In the genomic region with DNA sequence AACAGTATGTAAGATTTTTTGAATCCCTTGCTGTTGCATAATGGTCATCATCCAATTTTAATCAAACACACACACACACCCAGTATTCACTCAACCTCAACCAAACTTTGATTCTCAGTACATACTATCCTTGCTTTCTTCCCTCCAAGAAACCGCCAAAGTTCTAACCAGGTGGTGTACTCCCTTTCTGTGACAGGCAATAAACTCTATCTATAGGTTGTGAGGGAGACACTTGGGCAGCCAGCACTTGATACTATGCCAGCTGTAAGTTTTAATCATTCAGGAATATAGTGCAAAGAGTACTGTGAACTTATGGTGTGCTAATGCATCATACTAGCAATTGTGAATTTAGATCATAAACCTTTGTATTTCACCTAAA, we compare ENCODE assay signal across 15 cellular contexts.
A peak's percentile ranks its signal among the peaks of the same experiment; 100 is the strongest.
DNase-seq lines count a peak whose midpoint lies in the region; ATAC-seq, FAIRE-seq and TF ChIP-seq lines count a peak whose summit lies in the region.
"Had no signal": no experiment of that assay in that cellular context is flagged by ENCODE, and none has a peak within 500 bp of the region (broad histone marks: within the 10 kb centered on the region; RNA-seq: fewer than 3 reads in every experiment).

No MANE protein-coding gene starts in this region.

- peaks cover 4% of the 10 kb centered on the region for H3K27me3 ChIP-seq in DOHH2 (ENCODE audit: control insufficient read depth, low read length)
- H3K27me3 ChIP-seq in astrocyte (ENCODE audit: insufficient read depth, low read length): no peaks in the 10 kb centered on the region
- H3K27me3 ChIP-seq in heart left ventricle: no peaks in the 10 kb centered on the region
- H3K27me3 ChIP-seq: pancreas had no signal

- H4K20me1 ChIP-seq in DOHH2 (ENCODE audit: control insufficient read depth, insufficient read depth, low read depth, low read length) (no peaks in the 10 kb centered on the region), astrocyte (ENCODE audit: insufficient read depth, low read length) (no peaks in the 10 kb centered on the region)

- no peaks in the 10 kb centered on the region for H3K79me2 ChIP-seq in DOHH2 (ENCODE audit: control insufficient read depth, low read length)
- H3K79me2 ChIP-seq in astrocyte (ENCODE audit: insufficient read depth, low read length): peaks cover 23% of the 10 kb centered on the region

- no peak overlapping the region for H2AFZ ChIP-seq in astrocyte (ENCODE audit: low read depth, low read length)

- peaks cover 19% of the 10 kb centered on the region for H3K4me1 ChIP-seq in DOHH2 (ENCODE audit: control insufficient read depth, low read length)
- peaks cover 2% of the 10 kb centered on the region for H3K4me1 ChIP-seq in astrocyte (ENCODE audit: insufficient read depth, low read length)
- peaks cover 0 to 69% (median 14%) of the 10 kb centered on the region in 12 donors for H3K4me1 ChIP-seq in heart left ventricle

- no peak overlapping the region for H3K9ac ChIP-seq in astrocyte (ENCODE audit: low read length)

- peaks cover 3% of the 10 kb centered on the region for H3K9me3 Mint-ChIP-seq in astrocyte (ENCODE audit: unreplicated experiment)
- H3K9me3 Mint-ChIP-seq: activated naive CD4-positive, alpha-beta T cell treated with anti-CD3 and anti-CD28 coated beads, Interleukin-2, amount 50 U/mL, for 24 hours had no signal

- peak; percentile 13 for FAIRE-seq in astrocyte (lab: Jason Lieb, UNC)
- FAIRE-seq: pancreas had no signal

- H3F3A ChIP-seq in DOHH2 (ENCODE audit: control insufficient read depth, insufficient read depth): peaks cover 8% of the 10 kb centered on the region

- H3K27ac Mint-ChIP-seq in astrocyte (ENCODE audit: unreplicated experiment): no peak overlapping the region
- H3K27ac Mint-ChIP-seq: activated naive CD4-positive, alpha-beta T cell treated with anti-CD3 and anti-CD28 coated beads, Interleukin-2, amount 50 U/mL, for 24 hours had no signal

- TF ChIP-seq POLR2A in heart left ventricle (IDR thresholded peaks at IDR 0.05): no peak

- peaks cover 9% of the 10 kb centered on the region; the same call in 1 of the 2 replicates for H3K9me3 ChIP-seq in DOHH2 (ENCODE audit: control insufficient read depth, insufficient read depth, low read length)
- no peaks in the 10 kb centered on the region for H3K9me3 ChIP-seq in astrocyte (ENCODE audit: insufficient read depth, low read depth, low read length)
- H3K9me3 ChIP-seq in heart left ventricle: no peaks in the 10 kb centered on the region
- H3K9me3 ChIP-seq: HAP-1, pancreas had no signal

- peaks cover 7% of the 10 kb centered on the region for H3K36me3 Mint-ChIP-seq in astrocyte (ENCODE audit: low read depth, unreplicated experiment)

- H3K4me2 ChIP-seq in DOHH2 (ENCODE audit: low read length) (peak overlapping the region; percentile 47), astrocyte (ENCODE audit: low read length) (no peak overlapping the region)

- DNase-seq in astrocyte (ENCODE audit: low read depth): no peak
- DNase-seq in heart left ventricle: no peak
- no peak for DNase-seq in EL
- DNase-seq in foreskin fibroblast: no peak
- no peak for DNase-seq in NCI-H446 (lab: John Stamatoyannopoulos, UW)
- DNase-seq: DMS79 treated with DMSO at 0.1 percent for 48 hours, mesendoderm, NCI-H1092 treated with DMSO at 0.1 percent for 48 hours, NCI-H510A treated with DMSO at 0.1 percent for 48 hours, pancreas had no signal

- WGBS in heart left ventricle, 4 donors: 84 to 98% (median 95%) methylated on average over 1 of the region's 1 CpG

- H3K36me3 ChIP-seq in DOHH2 (ENCODE audit: control insufficient read depth, low read length) (no peaks in the 10 kb centered on the region), astrocyte (ENCODE audit: insufficient read depth, low read length) (no peaks in the 10 kb centered on the region), heart left ventricle (no peaks in the 10 kb centered on the region)
- H3K36me3 ChIP-seq: HAP-1, pancreas had no signal

- TF ChIP-seq CTCF in DOHH2 (IDR thresholded peaks at IDR 0.05; ENCODE audit: low read depth, low read length, poor library complexity, severe bottlenecking) (no peak), astrocyte (IDR thresholded peaks at IDR 0.05; ENCODE audit: insufficient read depth, low read depth, low read length) (no peak), heart left ventricle (IDR thresholded peaks at IDR 0.05) (no peak), foreskin fibroblast (IDR thresholded peaks at IDR 0.05; ENCODE audit: low read depth, low read length) (no peak)

- intact Hi-C loops in heart left ventricle (cut with DNase I): no loop called here

- H3K4me3 ChIP-seq in DOHH2 (ENCODE audit: low read length): peak overlapping the region; percentile 24
- H3K4me3 ChIP-seq in astrocyte (ENCODE audit: insufficient read depth, low read depth, low read length): no peak overlapping the region
- no peak overlapping the region for H3K4me3 ChIP-seq in heart left ventricle
- no peak overlapping the region for H3K4me3 ChIP-seq in foreskin fibroblast (ENCODE audit: low read depth in 1 of 2, low read length in 2 of 2)
- H3K4me3 ChIP-seq: HAP-1, pancreas had no signal

- no peak overlapping the region for H3K4me3 Mint-ChIP-seq in astrocyte (ENCODE audit: unreplicated experiment)
- H3K4me3 Mint-ChIP-seq: activated naive CD4-positive, alpha-beta T cell treated with anti-CD3 and anti-CD28 coated beads, Interleukin-2, amount 50 U/mL, for 24 hours had no signal

- ATAC-seq in GM19463 (IDR thresholded peaks at IDR 0.05; ENCODE audit: unreplicated experiment) (peak; percentile 10), HG03064 (IDR thresholded peaks at IDR 0.05; ENCODE audit: low read depth, unreplicated experiment) (peak; percentile 23), heart left ventricle (no peak)

- H3K27me3 Mint-ChIP-seq in astrocyte (ENCODE audit: low read depth, unreplicated experiment): no peaks in the 10 kb centered on the region
- H3K27me3 Mint-ChIP-seq: activated naive CD4-positive, alpha-beta T cell treated with anti-CD3 and anti-CD28 coated beads, Interleukin-2, amount 50 U/mL, for 24 hours had no signal

- H3K27ac ChIP-seq in DOHH2 (ENCODE audit: low read depth, low read length): no peak overlapping the region
- no peak overlapping the region for H3K27ac ChIP-seq in astrocyte (ENCODE audit: low read depth, low read length)
- peak overlapping the region in 1 of 12 donors; percentile 85 for H3K27ac ChIP-seq in heart left ventricle
- H3K27ac ChIP-seq: pancreas had no signal

- H3K9me2 ChIP-seq in DOHH2 (replicated peaks; ENCODE audit: control insufficient read depth, low read length): no peaks in the 10 kb centered on the region

- H3K4me1 Mint-ChIP-seq in astrocyte (ENCODE audit: low read depth, unreplicated experiment): peaks cover 36% of the 10 kb centered on the region

Comparison
In these comparisons a context has a peak if more than half of its experiments do, and no peak if none do; other contexts are left out.
1. ATAC-seq: peak in GM19463 (single experiment) and HG03064 (single experiment); none in heart left ventricle (0 of 4).